29 cellular contexts compared by ENCODE assay signal in genomic region chr1:16221499-16221898, GRCh38.
"Had no signal": no experiment of that assay in that cellular context is flagged by ENCODE, and none has a peak within 500 bp of the region (broad histone marks: within the 10 kb centered on the region; RNA-seq: fewer than 3 reads in every experiment).

No MANE protein-coding gene starts in this region.

- H3K27me3 ChIP-seq: adrenal gland, body of pancreas, hepatocyte had no signal

- H3K27ac ChIP-seq: adrenal gland, body of pancreas, esophagus squamous epithelium, gastroesophageal sphincter, heart right ventricle, hepatocyte had no signal

- H3K4me2 ChIP-seq: hepatocyte had no signal

- FAIRE-seq: colon had no signal

- H3K36me3 ChIP-seq: adrenal gland, esophagus squamous epithelium, gastroesophageal sphincter, heart right ventricle had no signal

- H3K4me3 ChIP-seq: adrenal gland, body of pancreas, esophagus squamous epithelium, gastroesophageal sphincter, heart right ventricle, hepatocyte had no signal

- ATAC-seq: activated CD4-positive, alpha-beta T cell treated with anti-CD3 and anti-CD28 coated beads for 36 hours; activated CD8-positive, alpha-beta T cell treated with anti-CD3 and anti-CD28 coated beads for 36 hours; activated naive CD8-positive, alpha-beta T cell treated with anti-CD3 and anti-CD28 coated beads, Interleukin-2, amount 50 U/mL, for 24 hours; activated T-cell treated with anti-CD3 and anti-CD28 coated beads, Interleukin-2, amount 50 U/mL, for 4 hours; body of pancreas; effector memory CD8-positive, alpha-beta T cell; gastroesophageal sphincter; heart right ventricle; T-helper 17 cell had no signal

- H3K9me3 ChIP-seq: adrenal gland, body of pancreas, esophagus squamous epithelium, heart right ventricle had no signal

- H2AFZ ChIP-seq: hepatocyte had no signal

- DNase-seq: activated CD4-positive, alpha-beta T cell treated with anti-CD3 and anti-CD28 coated beads for 36 hours; activated CD4-positive, alpha-beta T cell treated with anti-CD3 and anti-CD28 coated beads, Interleukin-2, amount 10 ng/mL, durations not matched to agents 24 days and 14 days; activated CD4-positive, alpha-beta T cell treated with anti-CD3 and anti-CD28 coated beads, Interleukin-2, amount 50 U/mL, for 48 hours; activated CD4-positive, CD25-positive, alpha-beta regulatory T cell; activated CD4-positive, CD25-positive, alpha-beta regulatory T cell treated with anti-CD3 and anti-CD28 coated beads, Interleukin-2, amount 50 U/mL, for 72 hours; activated CD8-positive, alpha-beta memory T cell treated with anti-CD3 and anti-CD28 coated beads for 24 hours; activated CD8-positive, alpha-beta T cell treated with anti-CD3 and anti-CD28 coated beads for 36 hours; activated effector memory CD4-positive, alpha-beta T cell treated with anti-CD3 and anti-CD28 coated beads, Interleukin-2, amount 50 U/mL, for 16 hours; activated naive CD4-positive, alpha-beta T cell treated with anti-CD3 and anti-CD28 coated beads for 36 hours; activated naive CD8-positive, alpha-beta T cell treated with anti-CD3 and anti-CD28 coated beads for 36 hours; activated naive CD8-positive, alpha-beta T cell treated with anti-CD3 and anti-CD28 coated beads, Interleukin-2, amount 50 U/mL, for 24 hours; activated T-cell treated with anti-CD3 and anti-CD28 coated beads, Interleukin-2, amount 50 U/mL, for 4 hours; adrenal gland; amygdala; aorta; body of pancreas; caudate nucleus; cortex of kidney; dermis blood vessel endothelial cell; effector CD4-positive, alpha-beta T cell; effector memory CD8-positive, alpha-beta T cell; esophagus squamous epithelium; foreskin melanocyte; heart right ventricle; T-helper 17 cell; T1000 had no signal

- H3K79me2 ChIP-seq: hepatocyte had no signal
